Comparison of ENCODE assay signal across 8 cellular contexts in genomic region chr16:20901068-20901440, GRCh38. TPM values are rescaled to one million over a fixed set of nuclear protein-coding genes. Genes with fewer than 3 reads are reported as not detected.
DNase-seq lines count a peak whose midpoint lies in the region; ATAC-seq, FAIRE-seq and TF ChIP-seq lines count a peak whose summit lies in the region.

No MANE protein-coding gene starts in this region.

- H3K36me3 ChIP-seq in BLaER1 treated with 17β-estradiol and CSF1 and Interleukin-3, amounts not matched to agents 10 nM and 100 nM, result peaks cover 11 to 30% (median 17%) of the 10 kb centered on the region in 11 experiments; a peak in 21 of 22 replicates
- H3K36me3 ChIP-seq in adrenal gland (replicated peaks in 1 of 2), result peaks cover 0 to 4% of the 10 kb centered on the region in 2 donors
- no peaks in the 10 kb centered on the region for H3K36me3 ChIP-seq in kidney (ENCODE audit: control insufficient read depth in 1 of 2, insufficient read depth in 2 of 2, low read length in 2 of 2)
- no peaks in the 10 kb centered on the region for H3K36me3 ChIP-seq in thymus (ENCODE audit: control insufficient read depth, insufficient read depth)

- WGBS in adrenal gland, 4 donors, result 0% methylated on average over 8 to 20 of the region's 20 CpGs
- WGBS in thymus, result under 1% methylated on average over 20 of the region's 20 CpGs

- peak overlapping the region; percentile 82 to 95 (median 87) for H3K4me3 ChIP-seq in BLaER1 treated with 17β-estradiol and CSF1 and Interleukin-3, amounts not matched to agents 10 nM and 100 nM
- H3K4me3 ChIP-seq in adrenal gland (peak overlapping the region; percentile 37 to 72 (median 59)), kidney (ENCODE audit: low read length in 2 of 2) (peak overlapping the region; percentile 66 to 71), thymus (ENCODE audit: low read length) (peak overlapping the region; percentile 92)

- ATAC-seq in HG03095 (IDR thresholded peaks at IDR 0.05; ENCODE audit: unreplicated experiment), result peak; percentile 2

- peak overlapping the region; percentile 91 to 100 (median 98) for H3K27ac ChIP-seq in BLaER1 treated with 17β-estradiol and CSF1 and Interleukin-3, amounts not matched to agents 10 nM and 100 nM
- H3K27ac ChIP-seq in adrenal gland, result peak overlapping the region; percentile 68 to 99 (median 95)
- H3K27ac ChIP-seq in kidney (ENCODE audit: low read depth in 2 of 2, low read length in 2 of 2), result peak overlapping the region; percentile 95 to 97
- H3K27ac ChIP-seq in thymus (ENCODE audit: low read depth), result peak overlapping the region; percentile 92

- H3K4me2 ChIP-seq in BLaER1 treated with 17β-estradiol and CSF1 and Interleukin-3, amounts not matched to agents 10 nM and 100 nM, result peak overlapping the region; percentile 85 to 97 (median 93)

- H3K4me1 ChIP-seq in BLaER1 treated with 17β-estradiol and CSF1 and Interleukin-3, amounts not matched to agents 10 nM and 100 nM, result peaks cover 62 to 78% (median 72%) of the 10 kb centered on the region in 10 experiments
- H3K4me1 ChIP-seq in adrenal gland (replicated peaks in 1 of 2) (peaks cover 35 to 71% of the 10 kb centered on the region in 2 donors), kidney (ENCODE audit: control insufficient read depth in 1 of 2, insufficient read depth in 1 of 2, low read depth in 1 of 2, low read length in 2 of 2) (peaks cover 18 to 31% of the 10 kb centered on the region in 2 donors), thymus (ENCODE audit: control insufficient read depth, insufficient read depth, low read length) (peaks cover 21% of the 10 kb centered on the region)

- no peak for TF ChIP-seq POLR2A in adrenal gland (IDR thresholded peaks at IDR 0.05)

- FAIRE-seq in kidney (lab: Jason Lieb, UNC), result no peak

- in situ Hi-C loops in ACHN (cut with HindIII; ENCODE audit: low pct_ligation_motif_present, low pct_unique_long_range_greater_than_20kb, low sequenced_read_pairs), result no loop called here

- H4K20me1 ChIP-seq in BLaER1 treated with 17β-estradiol and CSF1 and Interleukin-3, amounts not matched to agents 10 nM and 100 nM, result peaks cover 0 to 32% (median 16%) of the 10 kb centered on the region in 11 experiments; a peak in 11 of 22 replicates

- H3K9ac ChIP-seq in BLaER1 treated with 17β-estradiol and CSF1 and Interleukin-3, amounts not matched to agents 10 nM and 100 nM, result peak overlapping the region; percentile 90 to 99 (median 97)
- peak overlapping the region; percentile 86 to 87 for H3K9ac ChIP-seq in kidney (ENCODE audit: low read length in 2 of 2)

- no peaks in the 10 kb centered on the region for H3K27me3 ChIP-seq in BLaER1 treated with 17β-estradiol and CSF1 and Interleukin-3, amounts not matched to agents 10 nM and 100 nM
- H3K27me3 ChIP-seq in adrenal gland (no peaks in the 10 kb centered on the region), thymus (ENCODE audit: control insufficient read depth, insufficient read depth) (no peaks in the 10 kb centered on the region)

- TF ChIP-seq CTCF in adrenal gland (IDR thresholded peaks at IDR 0.05) (no peak), kidney (IDR thresholded peaks at IDR 0.05; ENCODE audit: borderline replicate concordance, extremely low read depth, insufficient read depth) (no peak)

- H3K9me3 ChIP-seq in BLaER1 treated with 17β-estradiol and CSF1 and Interleukin-3, amounts not matched to agents 10 nM and 100 nM (replicated peaks in 1 of 11), result no peaks in the 10 kb centered on the region
- H3K9me3 ChIP-seq in adrenal gland (replicated peaks in 1 of 3), result no peaks in the 10 kb centered on the region
- H3K9me3 ChIP-seq in kidney (ENCODE audit: control insufficient read depth in 1 of 2, low read length in 2 of 2), result no peaks in the 10 kb centered on the region
- no peaks in the 10 kb centered on the region for H3K9me3 ChIP-seq in thymus (ENCODE audit: control insufficient read depth)

- intact Hi-C loops in adrenal gland (cut with DNase I) (no loop called here), kidney (cut with DNase I) (no loop called here)

- DNase-seq in adrenal gland (no peak), kidney (no peak), ACHN (no peak), RKO (ENCODE audit: low spot score) (no peak), NCI-H2171 treated with DMSO at 0.1 percent for 48 hours (lab: John Stamatoyannopoulos, UW) (no peak)

RNA-seq across cellular contexts. Expression of gene LYRM1, which starts 0.5 kb away (rescaled TPM):
- 10 to 100 TPM; 18.0 to 64.4 (median 36.5) TPM for total RNA-seq in adrenal gland
- 10 to 100 TPM; 35.0 to 74.0 (median 54.8) TPM for polyA plus RNA-seq in adrenal gland
- total RNA-seq in kidney, result 31.7 TPM
- polyA plus RNA-seq in kidney (ENCODE audit: insufficient read depth, low read depth, low replicate concordance), result 61.5 TPM
- 53.3 TPM for polyA plus RNA-seq in thymus

RNA-seq across cellular contexts. Expression of gene DCUN1D3, which starts 0.9 kb away (rescaled TPM):
- 10 to 100 TPM; 18.8 to 47.2 (median 27.2) TPM for total RNA-seq in adrenal gland
- polyA plus RNA-seq in adrenal gland, result 10 to 100 TPM in 1 of 3 donors, 1 to 10 TPM in 2; 7.2 to 12.3 (median 9.8) TPM
- 16.3 TPM for total RNA-seq in kidney
- 3.5 TPM for polyA plus RNA-seq in kidney (ENCODE audit: insufficient read depth, low read depth, low replicate concordance)
- polyA plus RNA-seq in thymus, result 3.4 TPM
